In genomic region chr10:28036587-28036986, GRCh38 we compare ENCODE assay signal across 1 cellular context.
TF ChIP-seq lines count a peak whose summit lies in the region.

No MANE protein-coding gene starts in this region.

TF ChIP-seq in IMR-90, 13 proteins besides CTCF, POLR2A, EP300 and RAD21 (continued from another document):
- TF ChIP-seq USF2 (IDR thresholded peaks at IDR 0.05; ENCODE audit: low read depth, low read length) (no peak), RCOR1 (IDR thresholded peaks at IDR 0.05; ENCODE audit: insufficient replicate concordance, low read length) (no peak), FOS (IDR thresholded peaks at IDR 0.05; ENCODE audit: low read depth, low read length) (no peak)
- TF ChIP-seq, protein P1, sequence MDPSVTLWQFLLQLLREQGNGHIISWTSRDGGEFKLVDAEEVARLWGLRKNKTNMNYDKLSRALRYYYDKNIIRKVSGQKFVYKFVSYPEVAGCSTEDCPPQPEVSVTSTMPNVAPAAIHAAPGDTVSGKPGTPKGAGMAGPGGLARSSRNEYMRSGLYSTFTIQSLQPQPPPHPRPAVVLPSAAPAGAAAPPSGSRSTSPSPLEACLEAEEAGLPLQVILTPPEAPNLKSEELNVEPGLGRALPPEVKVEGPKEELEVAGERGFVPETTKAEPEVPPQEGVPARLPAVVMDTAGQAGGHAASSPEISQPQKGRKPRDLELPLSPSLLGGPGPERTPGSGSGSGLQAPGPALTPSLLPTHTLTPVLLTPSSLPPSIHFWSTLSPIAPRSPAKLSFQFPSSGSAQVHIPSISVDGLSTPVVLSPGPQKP (IDR thresholded peaks at IDR 0.05; ENCODE audit: borderline replicate concordance, low read depth, low read length), result no peak
